ENCODE assay signal across 15 cellular contexts in genomic region chr4:2044542-2045517, GRCh38. TPM values are rescaled to one million over a fixed set of nuclear protein-coding genes. Genes with fewer than 3 reads are reported as not detected.
"Had no signal": no experiment of that assay in that cellular context is flagged by ENCODE, and none has a peak within 500 bp of the region (broad histone marks: within the 10 kb centered on the region; RNA-seq: fewer than 3 reads in every experiment).

No MANE protein-coding gene starts in this region.

- H3K4me3 Mint-ChIP-seq: activated T-cell treated with anti-CD3 and anti-CD28 coated beads, Interleukin-2, amount 50 U/mL, for 4 hours; natural killer cell treated with Interleukin-12 subunit alpha and Interleukin-12 subunit beta and Interleukin-15 and Interleukin-18, amount 100 ng/mL, for 72 hours had no signal

- H3K27ac ChIP-seq: colonic mucosa, esophagus muscularis mucosa, ovary, sigmoid colon, stomach, testis had no signal

- H3K9me3 Mint-ChIP-seq: activated naive CD4-positive, alpha-beta T cell treated with anti-CD3 and anti-CD28 coated beads, Interleukin-2, amount 50 U/mL, for 72 hours; activated T-cell treated with anti-CD3 and anti-CD28 coated beads, Interleukin-2, amount 50 U/mL, for 4 hours; natural killer cell treated with Interleukin-12 subunit alpha and Interleukin-12 subunit beta and Interleukin-15 and Interleukin-18, amount 100 ng/mL, for 72 hours had no signal

- DNase-seq: activated CD4-positive, alpha-beta T cell treated with anti-CD3 and anti-CD28 coated beads, Interleukin-2, amount 50 U/mL, for 1 hour; activated gamma-delta T cell; activated T-cell treated with anti-CD3 and anti-CD28 coated beads, Interleukin-2, amount 50 U/mL, for 4 hours; colonic mucosa; hypothalamus; ovary; sigmoid colon; stimulated activated CD4-positive, alpha-beta T cell treated with anti-CD3 and anti-CD28 coated beads, Interleukin-1b, Interleukin-23, amount 100 ng/mL, for 48 hours; stomach; SW 1271; testis had no signal

- ATAC-seq: activated naive CD4-positive, alpha-beta T cell treated with anti-CD3 and anti-CD28 coated beads, Interleukin-2, amount 50 U/mL, for 72 hours; activated T-cell treated with anti-CD3 and anti-CD28 coated beads, Interleukin-2, amount 50 U/mL, for 4 hours; natural killer cell treated with Interleukin-12 subunit alpha and Interleukin-12 subunit beta and Interleukin-15 and Interleukin-18, amount 100 ng/mL, for 72 hours had no signal

- H3K9me3 ChIP-seq: colonic mucosa, esophagus muscularis mucosa, ovary, sigmoid colon, testis had no signal

- H3K27me3 ChIP-seq: testis had no signal

- H3K36me3 Mint-ChIP-seq: activated naive CD4-positive, alpha-beta T cell treated with anti-CD3 and anti-CD28 coated beads, Interleukin-2, amount 50 U/mL, for 72 hours; natural killer cell treated with Interleukin-12 subunit alpha and Interleukin-12 subunit beta and Interleukin-15 and Interleukin-18, amount 100 ng/mL, for 72 hours had no signal

- H3K4me3 ChIP-seq: colonic mucosa, esophagus muscularis mucosa, ovary, sigmoid colon, stomach, testis had no signal

- H3K36me3 ChIP-seq: colonic mucosa, esophagus muscularis mucosa, ovary, sigmoid colon, stomach had no signal

- H3K27ac Mint-ChIP-seq: activated naive CD4-positive, alpha-beta T cell treated with anti-CD3 and anti-CD28 coated beads, Interleukin-2, amount 50 U/mL, for 72 hours; natural killer cell treated with Interleukin-12 subunit alpha and Interleukin-12 subunit beta and Interleukin-15 and Interleukin-18, amount 100 ng/mL, for 72 hours had no signal

RNA-seq across cellular contexts. Expression of gene NAT8L, which starts 14.3 kb away (rescaled TPM):
- total RNA-seq: glomerular endothelial cell had no signal
